ENCODE assay signal across 8 cellular contexts in the genomic region with DNA sequence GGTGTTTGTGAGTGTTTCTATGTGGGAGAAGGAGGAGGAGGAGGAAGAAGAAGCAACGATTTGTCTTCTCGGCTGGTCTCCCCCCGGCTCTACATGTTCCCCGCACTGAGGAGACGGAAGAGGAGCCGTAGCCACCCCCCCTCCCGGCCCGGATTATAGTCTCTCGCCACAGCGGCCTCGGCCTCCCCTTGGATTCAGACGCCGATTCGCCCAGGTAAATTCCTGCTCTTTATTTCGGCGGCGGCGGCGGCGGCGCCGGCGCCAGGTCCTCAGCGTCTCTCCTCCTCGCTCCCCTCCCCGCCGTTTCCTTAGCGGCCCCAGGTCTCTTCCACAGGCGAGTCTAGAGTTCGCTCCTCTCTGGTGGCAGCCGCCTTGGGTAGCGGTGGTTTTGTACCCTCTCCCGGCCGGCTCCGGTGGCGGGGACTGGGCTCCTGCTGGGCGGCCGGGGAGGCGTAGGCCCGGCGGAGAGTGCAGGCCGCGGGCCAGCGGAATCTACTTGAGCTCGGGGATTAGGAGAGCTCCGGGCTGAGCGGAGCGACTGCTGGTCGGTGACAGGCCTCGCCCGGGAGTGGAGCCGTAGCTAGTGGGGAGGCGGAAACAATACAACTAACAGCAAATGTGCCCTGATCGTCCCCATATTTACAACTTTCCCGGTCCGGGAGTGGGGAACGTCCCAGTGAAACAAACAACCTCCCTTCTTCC. TPM values are rescaled to one million over a fixed set of nuclear protein-coding genes. Genes with fewer than 3 reads are reported as not detected.
DNase-seq lines count a peak whose midpoint lies in the region; ATAC-seq and TF ChIP-seq lines count a peak whose summit lies in the region.

No MANE protein-coding gene starts in this region.

- H3K4me3 Mint-ChIP-seq in CD4-positive, CD25-positive, alpha-beta regulatory T cell, result peak overlapping the region; percentile 87 to 99 (median 98)
- peak overlapping the region; percentile 86 for H3K4me3 Mint-ChIP-seq in osteocyte (ENCODE audit: unreplicated experiment)

- peak overlapping the region; percentile 97 for H3K27ac ChIP-seq in CD4-positive, CD25-positive, alpha-beta regulatory T cell (ENCODE audit: insufficient read depth, low read length, poor library complexity, severe bottlenecking)
- peak overlapping the region; percentile 98 for H3K27ac ChIP-seq in thyroid gland

- no peaks in the 10 kb centered on the region for H3K27me3 ChIP-seq in CD4-positive, CD25-positive, alpha-beta regulatory T cell (ENCODE audit: control insufficient read depth, insufficient read depth, low read length)
- H3K27me3 ChIP-seq in thyroid gland, result no peaks in the 10 kb centered on the region

- 0% methylated on average over 30 to 35 of the region's 57 CpGs for WGBS in thyroid gland, 2 donors

- H3K4me1 ChIP-seq in CD4-positive, CD25-positive, alpha-beta regulatory T cell (ENCODE audit: control insufficient read depth, insufficient read depth, low read length, poor library complexity, severe bottlenecking), result peaks cover 57% of the 10 kb centered on the region
- peaks cover 35% of the 10 kb centered on the region in 2 donors for H3K4me1 ChIP-seq in thyroid gland

- ATAC-seq in CD4-positive, CD25-positive, alpha-beta regulatory T cell (ENCODE audit: low read depth in 2 of 2), result peak; percentile 12 to 18
- peak; percentile 22 for ATAC-seq in GM21526 (IDR thresholded peaks at IDR 0.05; ENCODE audit: low FRiP score, unreplicated experiment)

- TF ChIP-seq CTCF in osteocyte (IDR thresholded peaks at IDR 0.05) (no peak), thyroid gland (IDR thresholded peaks at IDR 0.05) (peak in 2 of 6 experiments; percentile 3 to 15)

- H3K36me3 ChIP-seq in CD4-positive, CD25-positive, alpha-beta regulatory T cell (ENCODE audit: control insufficient read depth, insufficient read depth, low read length), result no peaks in the 10 kb centered on the region
- H3K36me3 ChIP-seq in thyroid gland, result no peaks in the 10 kb centered on the region

- peaks cover 21 to 65% (median 45%) of the 10 kb centered on the region in 4 donors for H3K4me1 Mint-ChIP-seq in CD4-positive, CD25-positive, alpha-beta regulatory T cell
- H3K4me1 Mint-ChIP-seq in osteocyte (ENCODE audit: unreplicated experiment), result peaks cover 55% of the 10 kb centered on the region

- no peaks in the 10 kb centered on the region for H3K36me3 Mint-ChIP-seq in CD4-positive, CD25-positive, alpha-beta regulatory T cell
- H3K36me3 Mint-ChIP-seq in osteocyte (ENCODE audit: unreplicated experiment), result peaks cover 2% of the 10 kb centered on the region

- peak overlapping the region; percentile 94 to 99 (median 96) for H3K27ac Mint-ChIP-seq in CD4-positive, CD25-positive, alpha-beta regulatory T cell
- peak overlapping the region; percentile 98 for H3K27ac Mint-ChIP-seq in osteocyte (ENCODE audit: unreplicated experiment)

- DNase-seq in CD4-positive, CD25-positive, alpha-beta regulatory T cell, result peak in 2 of 3 donors; percentile 56 to 70
- DNase-seq in KBM-7 (peak; percentile 74), RPMI8226 (peak; percentile 45), head of caudate nucleus (peak; percentile 39 to 87 (median 72)), osteocyte (ENCODE audit: extremely low spot score, unreplicated experiment) (peak; percentile 86), thyroid gland (peak; percentile 76 to 78)
- DNase-seq in activated naive CD4-positive, alpha-beta T cell treated with anti-CD3 and anti-CD28 coated beads, Interleukin-2, amount 50 U/mL, for 16 hours, result peak; percentile 60

- intact Hi-C loops in head of caudate nucleus (cut with DNase I) (loop anchor here (5.0 to 10.0 kb wide), 2 partner anchors 68 to 135 kb away; no protein-coding TSS in a partner anchor), thyroid gland (cut with DNase I) (no loop called here)

- H3K4me3 ChIP-seq in CD4-positive, CD25-positive, alpha-beta regulatory T cell (ENCODE audit: low read depth, low read length), result peak overlapping the region; percentile 92
- peak overlapping the region; percentile 90 to 98 (median 96) for H3K4me3 ChIP-seq in thyroid gland (replicated peaks in 1 of 3)

- H3K9me3 Mint-ChIP-seq in CD4-positive, CD25-positive, alpha-beta regulatory T cell, result peaks cover 0 to 2% (median 0%) of the 10 kb centered on the region in 7 donors
- no peaks in the 10 kb centered on the region for H3K9me3 Mint-ChIP-seq in osteocyte (ENCODE audit: unreplicated experiment)

- no peaks in the 10 kb centered on the region for H3K9me3 ChIP-seq in CD4-positive, CD25-positive, alpha-beta regulatory T cell (ENCODE audit: control insufficient read depth in 2 of 2, low read length in 2 of 2)
- no peaks in the 10 kb centered on the region for H3K9me3 ChIP-seq in thyroid gland

- H3K27me3 Mint-ChIP-seq in CD4-positive, CD25-positive, alpha-beta regulatory T cell, result peaks cover 8% of the 10 kb centered on the region
- no peaks in the 10 kb centered on the region for H3K27me3 Mint-ChIP-seq in osteocyte (ENCODE audit: unreplicated experiment)

- in situ Hi-C loops in KBM-7 (cut with MboI; ENCODE audit: low pct_unique_long_range_greater_than_20kb, low sequenced_read_pairs), result no loop called here

- peak in 1 of 2 donors; percentile 24 for TF ChIP-seq POLR2A in thyroid gland (IDR thresholded peaks at IDR 0.05)

RNA-seq across cellular contexts. Expression of a gene that starts 0.5 kb away (rescaled TPM):
- 132 TPM for total RNA-seq in CD4-positive, CD25-positive, alpha-beta regulatory T cell
- 10 to 100 TPM; 12.5 to 21.2 (median 15.4) TPM for polyA plus RNA-seq in CD4-positive, CD25-positive, alpha-beta regulatory T cell
- total RNA-seq in osteocyte (52.2 and 53.4 TPM in 2 replicates), thyroid gland (100 to 1,000 TPM in 1 of 4 donors, 10 to 100 TPM in 3; 62.1 to 145 (median 87.8) TPM)

Comparison
In these comparisons a context has a peak if more than half of its experiments do, and no peak if none do; other contexts are left out.
1. Peak in every context shown above with its lines: DNase-seq, ATAC-seq, H3K4me3 ChIP-seq and H3K27ac ChIP-seq.